16 cellular contexts compared by ENCODE assay signal in the genomic region with DNA sequence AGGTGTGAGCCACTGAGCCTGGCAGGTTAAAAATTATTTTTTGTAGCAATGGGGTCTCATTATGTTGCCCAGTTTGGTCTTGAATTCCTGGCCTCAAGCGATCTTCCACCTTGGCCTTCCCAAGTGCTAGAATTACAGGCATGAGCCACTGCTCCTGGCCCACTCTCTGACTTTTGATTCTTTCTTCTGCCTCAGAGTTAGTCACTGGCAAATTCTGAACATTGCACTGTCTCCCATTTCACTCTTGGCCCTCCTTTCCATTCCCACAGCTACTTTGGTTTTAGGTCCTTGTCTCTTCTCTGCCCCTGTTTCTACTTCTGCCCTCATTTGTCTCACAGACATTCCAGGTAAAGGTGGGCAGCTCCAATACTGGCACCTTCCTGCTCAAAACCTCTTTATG.
"Had no signal": no experiment of that assay in that cellular context is flagged by ENCODE, and none has a peak within 500 bp of the region (broad histone marks: within the 10 kb centered on the region; RNA-seq: fewer than 3 reads in every experiment).

No MANE protein-coding gene starts in this region.

- H3K27ac Mint-ChIP-seq: activated T-helper 1 cell treated with anti-CD3 and anti-CD28 coated beads, Interleukin-12 subunit alpha, Interleukin-12 subunit beta, Interleukin-2, Interleukin-4 antibody, amounts not matched to agents 30 ng/mL and 10 ng/mL and 1 ng/mL, durations not matched to agents 14 hours and 24 hours and 36 hours; stimulated activated naive CD8-positive, alpha-beta T cell treated with anti-CD3 and anti-CD28 coated beads, Interleukin-15, amount 100 ng/mL, for 72 hours; T-cell; WTC11 had no signal

- H3K36me3 ChIP-seq: sigmoid colon had no signal

- H3K36me3 Mint-ChIP-seq: brain; naive thymus-derived CD8-positive, alpha-beta T cell; T-cell; WTC11 had no signal

- H3K4me3 ChIP-seq: mucosa of descending colon, sigmoid colon, SK-N-MC had no signal

- H3K27me3 ChIP-seq: sigmoid colon had no signal

- ATAC-seq: left cardiac atrium; mucosa of descending colon; naive thymus-derived CD8-positive, alpha-beta T cell; stimulated activated naive CD8-positive, alpha-beta T cell treated with anti-CD3 and anti-CD28 coated beads, Interleukin-15, amount 100 ng/mL, for 72 hours; T-cell; WTC11 had no signal

- H3K4me3 Mint-ChIP-seq: activated T-helper 1 cell treated with anti-CD3 and anti-CD28 coated beads, Interleukin-12 subunit alpha, Interleukin-12 subunit beta, Interleukin-2, Interleukin-4 antibody, amounts not matched to agents 30 ng/mL and 10 ng/mL and 1 ng/mL, durations not matched to agents 14 hours and 24 hours and 36 hours; central memory CD8-positive, alpha-beta T cell; naive thymus-derived CD8-positive, alpha-beta T cell; stimulated activated naive CD8-positive, alpha-beta T cell treated with anti-CD3 and anti-CD28 coated beads, Interleukin-15, amount 100 ng/mL, for 72 hours; T-cell; WTC11 had no signal

- H3K9me3 Mint-ChIP-seq: activated T-helper 1 cell treated with anti-CD3 and anti-CD28 coated beads, Interleukin-12 subunit alpha, Interleukin-12 subunit beta, Interleukin-2, Interleukin-4 antibody, amounts not matched to agents 30 ng/mL and 10 ng/mL and 1 ng/mL, durations not matched to agents 14 hours and 24 hours and 36 hours; brain; central memory CD8-positive, alpha-beta T cell; naive thymus-derived CD8-positive, alpha-beta T cell; stimulated activated naive CD8-positive, alpha-beta T cell treated with anti-CD3 and anti-CD28 coated beads, Interleukin-15, amount 100 ng/mL, for 72 hours; T-cell; WTC11 had no signal

- H3K27ac ChIP-seq: SK-N-MC had no signal

- H3K9me3 ChIP-seq: mucosa of descending colon, sigmoid colon had no signal

- DNase-seq: activated CD4-positive, alpha-beta T cell treated with anti-CD3 and anti-CD28 coated beads for 48 hours; activated naive CD4-positive, alpha-beta T cell treated with Interleukin-2 at 50 U/mL for 16 hours; dermis blood vessel endothelial cell; left cardiac atrium; mucosa of descending colon; naive thymus-derived CD8-positive, alpha-beta T cell; sigmoid colon; stimulated activated CD4-positive, alpha-beta T cell treated with anti-CD3 and anti-CD28 coated beads, Interleukin-4, amount 100 ng/mL, for 1 hour; stimulated activated CD8-positive, alpha-beta memory T cell treated with anti-CD3 and anti-CD28 coated beads, Interleukin-4, amount 100 ng/mL, for 48 hours; stimulated activated naive CD8-positive, alpha-beta T cell treated with anti-CD3 and anti-CD28 coated beads, Interleukin-15, amount 100 ng/mL, for 72 hours; T-cell had no signal
